Comparison of ENCODE assay signal across 22 cellular contexts in the genomic region with DNA sequence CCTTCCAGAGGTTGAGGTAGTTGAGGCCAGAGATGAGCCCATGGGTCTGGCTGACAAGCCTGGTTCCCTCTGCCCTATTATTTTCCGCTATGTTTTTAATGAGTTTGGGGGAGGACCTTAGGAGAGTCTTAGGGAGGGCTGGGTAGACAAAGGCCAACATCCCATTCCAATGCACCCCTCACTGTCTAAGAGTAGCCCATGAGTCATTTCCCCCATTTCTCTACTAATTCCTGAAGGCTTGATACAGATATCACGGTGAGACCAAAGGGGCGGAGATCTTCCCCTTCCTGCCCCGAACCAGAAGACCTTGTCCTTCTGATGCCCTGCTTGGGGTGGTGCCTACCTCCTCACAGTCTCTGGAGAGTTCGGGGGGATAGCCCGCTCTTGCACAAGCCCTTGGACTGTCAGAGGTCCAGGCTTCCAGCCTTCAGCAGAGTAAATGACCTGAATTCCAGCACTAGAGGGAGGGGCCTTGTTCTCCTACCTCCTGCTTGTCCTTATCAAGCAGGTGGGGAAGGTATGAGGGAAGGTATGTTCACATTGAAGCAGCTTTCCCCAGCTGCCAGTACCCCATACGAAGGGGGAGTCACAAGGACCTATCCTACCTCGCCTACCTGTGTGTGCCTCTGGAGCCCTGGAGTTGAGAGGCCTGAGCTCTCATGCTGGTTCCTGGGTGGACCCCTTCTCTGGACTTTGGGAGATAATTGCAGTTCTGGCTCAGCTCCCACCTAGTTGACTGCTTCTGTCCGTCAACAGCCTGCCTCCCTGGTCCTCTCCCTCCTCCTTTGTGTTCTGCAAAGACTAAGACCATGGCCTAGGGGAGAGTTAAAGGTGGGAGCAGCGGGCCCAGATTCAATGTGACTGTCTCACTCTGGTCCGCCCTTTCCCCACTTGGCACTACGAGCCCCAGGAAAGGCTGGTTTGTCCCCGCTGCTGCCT. TPM values are rescaled to one million over a fixed set of nuclear protein-coding genes. Genes with fewer than 3 reads are reported as not detected.
A peak's percentile ranks its signal among the peaks of the same experiment; 100 is the strongest.
DNase-seq lines count a peak whose midpoint lies in the region; ATAC-seq and TF ChIP-seq lines count a peak whose summit lies in the region.
"Had no signal": no experiment of that assay in that cellular context is flagged by ENCODE, and none has a peak within 500 bp of the region (broad histone marks: within the 10 kb centered on the region; RNA-seq: fewer than 3 reads in every experiment).

No MANE protein-coding gene starts in this region.

- peak overlapping the region in 6 of 8 donors; percentile 22 to 66 (median 55) for H3K27ac ChIP-seq in spleen
- H3K27ac ChIP-seq: suprapubic skin had no signal

- ATAC-seq in T-helper 17 cell (no peak), esophagus mucosa (peak; percentile 7)
- ATAC-seq: natural killer cell, Panc1 had no signal

- DNase-seq in T-helper 17 cell (no peak), spleen (peak; percentile 46), AG08396 (ENCODE audit: low spot score) (no peak)
- no peak for DNase-seq in stimulated activated CD4-positive, alpha-beta T cell treated with anti-CD3 and anti-CD28 coated beads, Interleukin-4, amount 100 ng/mL, for 1 hour
- DNase-seq: activated CD4-positive, alpha-beta T cell treated with anti-CD3 and anti-CD28 coated beads for 48 hours; activated CD8-positive, alpha-beta memory T cell treated with anti-CD3 and anti-CD28 coated beads, Interleukin-2, amount 50 U/mL, for 4 hours; activated effector memory CD4-positive, alpha-beta T cell treated with anti-CD3 and anti-CD28 coated beads, Interleukin-2, amount 50 U/mL, for 16 hours; COR-L47; effector memory CD4-positive, alpha-beta T cell; Karpas-422; mesenchymal stem cell; natural killer cell; NCI-H1105; stimulated activated CD8-positive, alpha-beta memory T cell treated with anti-CD3 and anti-CD28 coated beads, Interleukin-4, amount 100 ng/mL, for 48 hours had no signal

- peak overlapping the region; percentile 54 for H3K27ac Mint-ChIP-seq in T-helper 17 cell
- H3K27ac Mint-ChIP-seq: natural killer cell had no signal

- H3K4me1 ChIP-seq in spleen, result peaks cover 0 to 29% (median 7%) of the 10 kb centered on the region in 6 donors
- H3K4me1 ChIP-seq: suprapubic skin had no signal

- H3K4me3 ChIP-seq in spleen, result no peak overlapping the region
- H3K4me3 ChIP-seq: suprapubic skin had no signal

- H3K27me3 Mint-ChIP-seq in T-helper 17 cell, result peaks cover 6% of the 10 kb centered on the region

- intact Hi-C loops in spleen (cut with DNase I; ENCODE audit: low total_unique reads), result no loop called here

- no peak overlapping the region for H3K4me3 Mint-ChIP-seq in T-helper 17 cell
- H3K4me3 Mint-ChIP-seq: natural killer cell had no signal

- peaks cover 6% of the 10 kb centered on the region for H3K4me1 Mint-ChIP-seq in T-helper 17 cell

- no peaks in the 10 kb centered on the region for H3K36me3 ChIP-seq in spleen
- H3K36me3 ChIP-seq: suprapubic skin had no signal

- 76 to 84% (median 79%) methylated on average over 13 of the region's 13 CpGs for WGBS in spleen, 5 donors

- peaks cover 0 to 5% (median 0%) of the 10 kb centered on the region in 7 donors for H3K27me3 ChIP-seq in spleen (replicated peaks in 1 of 7)
- H3K27me3 ChIP-seq: suprapubic skin had no signal

- TF ChIP-seq POLR2A in spleen (IDR thresholded peaks at IDR 0.05), result no peak

- H3K9me3 ChIP-seq in T-helper 17 cell (ENCODE audit: control insufficient read depth, low read length, poor library complexity, severe bottlenecking) (no peaks in the 10 kb centered on the region), spleen (no peaks in the 10 kb centered on the region)
- H3K9me3 ChIP-seq: suprapubic skin had no signal

- H3K36me3 Mint-ChIP-seq in T-helper 17 cell (ENCODE audit: low read depth), result peaks cover 7% of the 10 kb centered on the region
- H3K36me3 Mint-ChIP-seq: natural killer cell had no signal

- TF ChIP-seq CTCF in spleen (IDR thresholded peaks at IDR 0.05 in 8 of 11, conservative IDR thresholded peaks at IDR 0.05 in 3 of 11), result no peak

RNA-seq across cellular contexts. Expression of a gene that starts 3.7 kb away (rescaled TPM):
- not detected for total RNA-seq in T-helper 17 cell
- not detected for total RNA-seq in esophagus mucosa
- not detected for total RNA-seq in spleen
- polyA plus RNA-seq in spleen, result under 1 TPM in 1 of 3 donors, not detected in 2; 0.03 TPM
- total RNA-seq: Daoy, natural killer cell, posterior vena cava, suprapubic skin had no signal
- polyA plus RNA-seq: adipose tissue, fibroblast of lung, small intestine had no signal

RNA-seq across cellular contexts. Expression of a gene that starts 11.0 kb away (rescaled TPM):
- 10 to 100 TPM; 17.6 to 19.9 TPM for total RNA-seq in T-helper 17 cell
- 105 TPM for total RNA-seq in esophagus mucosa
- 10 to 100 TPM; 43.1 to 72.3 (median 55.1) TPM for total RNA-seq in spleen
- polyA plus RNA-seq in spleen, result 10 to 100 TPM; 36.5 to 80.1 (median 60.9) TPM

RNA-seq across cellular contexts. Expression of a gene that starts 11.6 kb away (rescaled TPM):
- total RNA-seq in T-helper 17 cell (1 to 10 TPM; 1.6 to 1.8 TPM), esophagus mucosa (3.4 TPM), spleen (1 to 10 TPM; 2.6 to 9.4 (median 6.5) TPM)
- polyA plus RNA-seq in spleen, result 1 to 10 TPM; 1.3 to 6.3 (median 3.1) TPM

RNA-seq across cellular contexts. Expression of a gene that starts 35.7 kb away (rescaled TPM):
- total RNA-seq in T-helper 17 cell (1 to 10 TPM; 9.0 to 9.1 TPM), esophagus mucosa (4.6 TPM), spleen (10 to 100 TPM in 6 of 7 donors, 1 to 10 TPM in 1; 7.3 to 27.0 (median 11.3) TPM)
- 1 to 10 TPM; 7.5 to 8.8 (median 8.0) TPM for polyA plus RNA-seq in spleen

RNA-seq across cellular contexts. Expression of a gene that starts 49.2 kb away (rescaled TPM):
- total RNA-seq in T-helper 17 cell (100 to 1,000 TPM; 264 to 298 TPM), esophagus mucosa (82.5 TPM), spleen (100 to 1,000 TPM; 148 to 228 (median 211) TPM)
- polyA plus RNA-seq in spleen, result 100 to 1,000 TPM in 2 of 3 donors, 10 to 100 TPM in 1; 59.2 to 126 (median 119) TPM
